Comparison of ENCODE assay signal across 17 cellular contexts in genomic region chr2:175744000-175744399, GRCh38.
DNase-seq lines count a peak whose midpoint lies in the region; ATAC-seq and TF ChIP-seq lines count a peak whose summit lies in the region.
"Had no signal": no experiment of that assay in that cellular context is flagged by ENCODE, and none has a peak within 500 bp of the region (broad histone marks: within the 10 kb centered on the region; RNA-seq: fewer than 3 reads in every experiment).

No MANE protein-coding gene starts in this region.

- no peak overlapping the region for H2AFZ ChIP-seq in DND-41 (ENCODE audit: low read depth, low read length)

- DNase-seq in DND-41 (no peak), NCI-H526 treated with DMSO at 0.1 percent for 48 hours (lab: John Stamatoyannopoulos, UW) (peak; percentile 56), brain microvascular endothelial cell (peak; percentile 12), HUDEP-2 (lab: John Stamatoyannopoulos, UW; ENCODE audit: unreplicated experiment in 76 of 76) (no peak), breast epithelium (ENCODE audit: low spot score in 2 of 2) (no peak)
- DNase-seq in stimulated activated naive CD8-positive, alpha-beta T cell treated with anti-CD3 and anti-CD28 coated beads, Interleukin-15, Interleukin-2, amounts not matched to agents 100 U/mL and 50 U/mL, for 24 hours, result no peak
- DNase-seq: Caco-2, EL, H9, NCI-H1092 treated with DMSO at 0.1 percent for 48 hours, NCI-H2081 treated with DMSO at 0.1 percent for 48 hours, NCI-H446 treated with DMSO at 0.1 percent for 48 hours, SJCRH30 had no signal

- in situ Hi-C loops in brain microvascular endothelial cell (cut with HindIII; ENCODE audit: low pct_ligation_motif_present, low sequenced_read_pairs), result no loop called here

- intact Hi-C loops in breast epithelium (cut with DNase I; ENCODE audit: low total_unique reads), result no loop called here

- H3K36me3 ChIP-seq in DND-41 (ENCODE audit: insufficient read depth, low read length) (no peaks in the 10 kb centered on the region), brain microvascular endothelial cell (replicated peaks) (no peaks in the 10 kb centered on the region), iPS-18a (ENCODE audit: control insufficient read depth, low read depth, low read length) (no peaks in the 10 kb centered on the region), breast epithelium (no peaks in the 10 kb centered on the region)
- H3K36me3 ChIP-seq: SJCRH30 had no signal

- H3K9me3 ChIP-seq in DND-41 (ENCODE audit: insufficient read depth, low read length, severe bottlenecking) (no peaks in the 10 kb centered on the region), iPS-18a (ENCODE audit: control insufficient read depth, low read depth, low read length) (no peaks in the 10 kb centered on the region), breast epithelium (no peaks in the 10 kb centered on the region)
- H3K9me3 ChIP-seq: Caco-2, SJCRH30 had no signal

- no peaks in the 10 kb centered on the region for H4K20me1 ChIP-seq in DND-41 (ENCODE audit: insufficient read depth, low read length)

- no peak overlapping the region for H3K9ac ChIP-seq in DND-41 (ENCODE audit: low read depth, low read length)
- no peak overlapping the region for H3K9ac ChIP-seq in iPS-18a (ENCODE audit: low read length)

- no peak for TF ChIP-seq POLR2A in breast epithelium (IDR thresholded peaks at IDR 0.05)

- no peak overlapping the region for H3K27ac ChIP-seq in DND-41 (ENCODE audit: low read length)
- no peak overlapping the region for H3K27ac ChIP-seq in brain microvascular endothelial cell
- no peak overlapping the region for H3K27ac ChIP-seq in iPS-18a (ENCODE audit: low read length)
- no peak overlapping the region for H3K27ac ChIP-seq in breast epithelium
- H3K27ac ChIP-seq: HL-60, SJCRH30 had no signal

- H3K4me2 ChIP-seq in DND-41 (ENCODE audit: insufficient read depth, low read length), result no peak overlapping the region

- ATAC-seq in DND-41 (ENCODE audit: insufficient read depth, low read depth), result peak; percentile 71
- ATAC-seq in GM21529 (IDR thresholded peaks at IDR 0.05; ENCODE audit: unreplicated experiment), result no peak
- ATAC-seq in stimulated activated naive CD8-positive, alpha-beta T cell treated with anti-CD3 and anti-CD28 coated beads, Interleukin-15, Interleukin-2, amounts not matched to agents 100 U/mL and 50 U/mL, for 24 hours, result no peak
- ATAC-seq: GM12878 had no signal

- H3K4me1 ChIP-seq in DND-41 (ENCODE audit: insufficient read depth, low read length), result no peaks in the 10 kb centered on the region
- H3K4me1 ChIP-seq in iPS-18a (ENCODE audit: control insufficient read depth, low read depth, low read length), result peaks cover 10% of the 10 kb centered on the region
- H3K4me1 ChIP-seq in breast epithelium, result no peaks in the 10 kb centered on the region
- H3K4me1 ChIP-seq: Caco-2 had no signal

- TF ChIP-seq CTCF in DND-41 (IDR thresholded peaks at IDR 0.05; ENCODE audit: borderline replicate concordance, extremely low read depth, low read length, poor library complexity, severe bottlenecking), result no peak
- TF ChIP-seq CTCF in brain microvascular endothelial cell (IDR thresholded peaks at IDR 0.05; ENCODE audit: low read depth, low read length, missing control alignments), result no peak
- TF ChIP-seq CTCF in breast epithelium (IDR thresholded peaks at IDR 0.05), result no peak

- H3K27me3 ChIP-seq in DND-41 (ENCODE audit: insufficient read depth, low read length, poor library complexity) (peaks cover 11% of the 10 kb centered on the region), brain microvascular endothelial cell (replicated peaks) (no peaks in the 10 kb centered on the region), iPS-18a (ENCODE audit: control insufficient read depth, insufficient read depth, low read length) (no peaks in the 10 kb centered on the region), breast epithelium (no peaks in the 10 kb centered on the region)
- H3K27me3 ChIP-seq: SJCRH30 had no signal

- no peaks in the 10 kb centered on the region for H3K79me2 ChIP-seq in DND-41 (ENCODE audit: insufficient read depth, low read length)

- no peak overlapping the region for H3K4me3 ChIP-seq in DND-41 (ENCODE audit: low read depth in 1 of 2, low read length in 2 of 2)
- H3K4me3 ChIP-seq in brain microvascular endothelial cell (ENCODE audit: low read depth, low read length), result no peak overlapping the region
- peak overlapping the region; percentile 7 for H3K4me3 ChIP-seq in iPS-18a (ENCODE audit: low read length)
- H3K4me3 ChIP-seq in breast epithelium, result no peak overlapping the region
- H3K4me3 ChIP-seq: GM12878, SJCRH30 had no signal

Comparison
In these comparisons a context has a peak if more than half of its experiments do, and no peak if none do; other contexts are left out.
1. DNase-seq: peak in NCI-H526 treated with DMSO at 0.1 percent for 48 hours (single experiment) and brain microvascular endothelial cell (single experiment); none in DND-41 (single experiment), HUDEP-2 (0 of 76), stimulated activated naive CD8-positive, alpha-beta T cell treated with anti-CD3 and anti-CD28 coated beads, Interleukin-15, Interleukin-2, amounts not matched to agents 100 U/mL and 50 U/mL, for 24 hours (single experiment) and breast epithelium (0 of 2).